Comparison of ENCODE assay signal across 14 cellular contexts in genomic region chr16:86665929-86666328, GRCh38.
DNase-seq lines count a peak whose midpoint lies in the region; ATAC-seq and TF ChIP-seq lines count a peak whose summit lies in the region.
"Had no signal": no experiment of that assay in that cellular context is flagged by ENCODE, and none has a peak within 500 bp of the region (broad histone marks: within the 10 kb centered on the region; RNA-seq: fewer than 3 reads in every experiment).

No MANE protein-coding gene starts in this region.

- H4K20me1 ChIP-seq in BLaER1, result no peaks in the 10 kb centered on the region
- no peaks in the 10 kb centered on the region for H4K20me1 ChIP-seq in GM23248 (ENCODE audit: insufficient read depth)

- H3K36me3 ChIP-seq in BLaER1 (no peaks in the 10 kb centered on the region), GM23248 (ENCODE audit: low read depth) (no peaks in the 10 kb centered on the region), RWPE2 (ENCODE audit: low read depth) (no peaks in the 10 kb centered on the region), mesenchymal stem cell (ENCODE audit: control insufficient read depth in 1 of 2, insufficient read depth in 2 of 2, low read depth in 1 of 2, low read length in 2 of 2) (no peaks in the 10 kb centered on the region)

- no peak for DNase-seq in GM23248
- DNase-seq in RWPE2 (ENCODE audit: low spot score), result no peak
- DNase-seq in mesenchymal stem cell, result no peak
- DNase-seq in GM13977 (ENCODE audit: low spot score), result no peak
- no peak for DNase-seq in SKM-1 treated with dmso at 0.1 percent for 144 hours (lab: John Stamatoyannopoulos, UW; ENCODE audit: unreplicated experiment)
- DNase-seq: COR-L47; NCI-H1092; NCI-H1694; NCI-H2107; NCI-H526; NK-92 treated with Interleukin-12 subunit alpha and Interleukin-12 subunit beta, amount 100 ng/mL, for 24 hours; OCI-M1 had no signal

- H2AK5ac ChIP-seq in mesenchymal stem cell (ENCODE audit: low read length, severe bottlenecking), result peak overlapping the region; percentile 51

- no peaks in the 10 kb centered on the region for H3K9me3 ChIP-seq in BLaER1
- H3K9me3 ChIP-seq in GM23248 (ENCODE audit: low read depth), result no peaks in the 10 kb centered on the region
- no peaks in the 10 kb centered on the region for H3K9me3 ChIP-seq in RWPE2 (ENCODE audit: severe bottlenecking)
- no peaks in the 10 kb centered on the region for H3K9me3 ChIP-seq in mesenchymal stem cell (ENCODE audit: control insufficient read depth, low read length)

- peaks cover 29% of the 10 kb centered on the region for H3K4me1 ChIP-seq in BLaER1
- H3K4me1 ChIP-seq in GM23248 (ENCODE audit: insufficient read depth), result peaks cover 59% of the 10 kb centered on the region
- peaks cover 22% of the 10 kb centered on the region for H3K4me1 ChIP-seq in RWPE2 (ENCODE audit: insufficient read depth, poor library complexity, severe bottlenecking)
- peaks cover 20% of the 10 kb centered on the region for H3K4me1 ChIP-seq in mesenchymal stem cell (ENCODE audit: control insufficient read depth, insufficient read depth, low read depth, low read length)

- H3K9ac ChIP-seq in BLaER1, result no peak overlapping the region
- H3K9ac ChIP-seq in GM23248, result no peak overlapping the region
- H3K9ac ChIP-seq in mesenchymal stem cell (ENCODE audit: low read length), result no peak overlapping the region

- H3K4me2 ChIP-seq in BLaER1 (peak overlapping the region; percentile 83), GM23248 (ENCODE audit: unreplicated experiment) (no peak overlapping the region), mesenchymal stem cell (ENCODE audit: low read length, poor library complexity, severe bottlenecking) (no peak overlapping the region)

- WGBS in GM23248 (ENCODE audit: low coverage in 1 of 2, low lambda C conversion rate in 2 of 2, missing lambda C conversion rate in 2 of 2), 2 experiments, result 94 to 96% methylated on average over 3 of the region's 3 CpGs
- 100% methylated on average over 2 of the region's 3 CpGs for WGBS in mesenchymal stem cell

- ATAC-seq in RWPE2 (ENCODE audit: low read depth) (no peak), GM18867 (IDR thresholded peaks at IDR 0.05; ENCODE audit: unreplicated experiment) (no peak)

- no peak overlapping the region for H2BK120ac ChIP-seq in mesenchymal stem cell (ENCODE audit: low read depth, low read length)

- no peak overlapping the region for H3K23ac ChIP-seq in mesenchymal stem cell (ENCODE audit: low read length in 2 of 2)

- no peak overlapping the region for H2BK12ac ChIP-seq in mesenchymal stem cell (ENCODE audit: low read length in 2 of 2)

- H3K79me1 ChIP-seq in mesenchymal stem cell (replicated peaks; ENCODE audit: low read length, poor library complexity, severe bottlenecking), result no peaks in the 10 kb centered on the region

- no peaks in the 10 kb centered on the region for H3K9me2 ChIP-seq in GM23248 (ENCODE audit: insufficient read depth)

- no peak overlapping the region for H4K8ac ChIP-seq in mesenchymal stem cell (ENCODE audit: low read length)

- no peak overlapping the region for H2BK5ac ChIP-seq in mesenchymal stem cell (ENCODE audit: low read depth, low read length, poor library complexity, severe bottlenecking)

- H3K4me3 ChIP-seq in BLaER1 (no peak overlapping the region), GM23248 (no peak overlapping the region), RWPE2 (ENCODE audit: severe bottlenecking) (no peak overlapping the region), mesenchymal stem cell (ENCODE audit: insufficient read depth in 1 of 2, low read depth in 1 of 2, low read length in 2 of 2) (no peak overlapping the region)

- H3K79me2 ChIP-seq in GM23248 (ENCODE audit: insufficient read depth), result no peaks in the 10 kb centered on the region

- TF ChIP-seq CTCF in RWPE2 (IDR thresholded peaks at IDR 0.05; ENCODE audit: poor library complexity, severe bottlenecking), result no peak
- no peak for TF ChIP-seq CTCF in GM13977 (IDR thresholded peaks at IDR 0.05; ENCODE audit: extremely low read depth, insufficient read depth, missing control alignments)

- H3K18ac ChIP-seq in mesenchymal stem cell (ENCODE audit: low read depth in 1 of 2, low read length in 2 of 2), result no peak overlapping the region

- no peak overlapping the region for H2BK15ac ChIP-seq in mesenchymal stem cell (ENCODE audit: low read depth, poor library complexity, severe bottlenecking)

- peaks cover 50% of the 10 kb centered on the region for H3F3A ChIP-seq in GM23248 (ENCODE audit: insufficient read depth)

- H4K91ac ChIP-seq in mesenchymal stem cell (ENCODE audit: low read length), result no peak overlapping the region

- in situ Hi-C loops in GM23248 (cut with MboI), result no loop called here
- in situ Hi-C loops in GM13977 (cut with MboI; ENCODE audit: low pct_unique_long_range_greater_than_20kb, low sequenced_read_pairs, unreplicated experiment), result no loop called here

- H2AFZ ChIP-seq in GM23248, result no peak overlapping the region
- no peak overlapping the region for H2AFZ ChIP-seq in mesenchymal stem cell (ENCODE audit: low read depth, low read length)

- no peak overlapping the region for H3K4ac ChIP-seq in mesenchymal stem cell (ENCODE audit: low read depth in 1 of 2, low read length in 2 of 2)

- H3K14ac ChIP-seq in mesenchymal stem cell (ENCODE audit: low read length in 2 of 2), result no peak overlapping the region

- no peak overlapping the region for H3K27ac ChIP-seq in BLaER1
- peak overlapping the region; percentile 96 for H3K27ac ChIP-seq in GM23248
- H3K27ac ChIP-seq in RWPE2 (ENCODE audit: poor library complexity, severe bottlenecking), result peak overlapping the region; percentile 99
- peak overlapping the region; percentile 76 for H3K27ac ChIP-seq in mesenchymal stem cell (ENCODE audit: low read length, poor library complexity, severe bottlenecking)

- H3K27me3 ChIP-seq in BLaER1 (no peaks in the 10 kb centered on the region), GM23248 (replicated peaks; ENCODE audit: insufficient read depth) (no peaks in the 10 kb centered on the region), RWPE2 (ENCODE audit: insufficient read depth, poor library complexity, severe bottlenecking) (no peaks in the 10 kb centered on the region), mesenchymal stem cell (ENCODE audit: control insufficient read depth in 1 of 2, insufficient read depth in 1 of 2, low read length in 2 of 2) (no peaks in the 10 kb centered on the region)
